In genomic region chr6:44034931-44035345, GRCh38 we compare ENCODE assay signal across 17 cellular contexts.
DNase-seq lines count a peak whose midpoint lies in the region; ATAC-seq and TF ChIP-seq lines count a peak whose summit lies in the region.
"Had no signal": no experiment of that assay in that cellular context is flagged by ENCODE, and none has a peak within 500 bp of the region (broad histone marks: within the 10 kb centered on the region; RNA-seq: fewer than 3 reads in every experiment).

No MANE protein-coding gene starts in this region.

- no peaks in the 10 kb centered on the region for H3K9me3 ChIP-seq in sigmoid colon
- H3K9me3 ChIP-seq in SJCRH30 (replicated peaks), result no peaks in the 10 kb centered on the region
- H3K9me3 ChIP-seq: esophagus squamous epithelium, suprapubic skin had no signal

- TF ChIP-seq CTCF in sigmoid colon (IDR thresholded peaks at IDR 0.05), result no peak

- DNase-seq in HT1080 (ENCODE audit: low read depth), result peak; percentile 70
- DNase-seq in SW480 (ENCODE audit: low spot score), result peak; percentile 32
- peak; percentile 70 for DNase-seq in glomerular visceral epithelial cell (ENCODE audit: extremely low spot score)
- peak; percentile 57 for DNase-seq in sigmoid colon
- no peak for DNase-seq in stimulated activated CD8-positive, alpha-beta memory T cell treated with anti-CD3 and anti-CD28 coated beads, Interleukin-4, amount 100 ng/mL, for 48 hours
- DNase-seq in DMS 273 (lab: John Stamatoyannopoulos, UW; ENCODE audit: unreplicated experiment), result no peak
- DNase-seq in SJCRH30, result no peak
- DNase-seq: activated CD8-positive, alpha-beta memory T cell treated with anti-CD3 and anti-CD28 coated beads for 24 hours; C1 segment of cervical spinal cord; DMS79 treated with DMSO at 0.1 percent for 48 hours; esophagus squamous epithelium; left ventricle myocardium superior; naive B cell; NCI-H526 had no signal

- H3K27me3 ChIP-seq in sigmoid colon (no peaks in the 10 kb centered on the region), SJCRH30 (no peaks in the 10 kb centered on the region)
- H3K27me3 ChIP-seq: dorsolateral prefrontal cortex, suprapubic skin had no signal

- no peak overlapping the region for H3K27ac ChIP-seq in sigmoid colon
- H3K27ac ChIP-seq in SJCRH30, result no peak overlapping the region
- H3K27ac ChIP-seq: dorsolateral prefrontal cortex, esophagus squamous epithelium, suprapubic skin had no signal

- intact Hi-C loops in sigmoid colon (cut with DNase I), result no loop called here

- H3K4me3 ChIP-seq in sigmoid colon, result no peak overlapping the region
- no peak overlapping the region for H3K4me3 ChIP-seq in SJCRH30
- H3K4me3 ChIP-seq: dorsolateral prefrontal cortex, esophagus squamous epithelium, suprapubic skin had no signal

- WGBS in sigmoid colon, 2 donors, result 94 to 96% methylated on average over 3 of the region's 3 CpGs

- H3K4me1 ChIP-seq in sigmoid colon, result no peaks in the 10 kb centered on the region
- peaks cover 19% of the 10 kb centered on the region for H3K4me1 ChIP-seq in SJCRH30
- H3K4me1 ChIP-seq: suprapubic skin had no signal

- no peak for TF ChIP-seq EP300 in sigmoid colon (IDR thresholded peaks at IDR 0.05)

- no peaks in the 10 kb centered on the region for H3K36me3 ChIP-seq in sigmoid colon
- no peaks in the 10 kb centered on the region for H3K36me3 ChIP-seq in SJCRH30
- H3K36me3 ChIP-seq: esophagus squamous epithelium, suprapubic skin had no signal

- ATAC-seq in HG03469 (IDR thresholded peaks at IDR 0.05; ENCODE audit: unreplicated experiment), result no peak
- ATAC-seq: left ventricle myocardium superior had no signal

- no peak for TF ChIP-seq POLR2A in sigmoid colon (IDR thresholded peaks at IDR 0.05)

Comparison
In these comparisons a context has a peak if more than half of its experiments do, and no peak if none do; other contexts are left out.
1. DNase-seq: peak in HT1080 (single experiment), SW480 (single experiment), glomerular visceral epithelial cell (single experiment) and sigmoid colon (single experiment); none in stimulated activated CD8-positive, alpha-beta memory T cell treated with anti-CD3 and anti-CD28 coated beads, Interleukin-4, amount 100 ng/mL, for 48 hours (single experiment), DMS 273 (single experiment) and SJCRH30 (0 of 2).